In genomic region chr21:27823652-27824201, GRCh38 we compare ENCODE assay signal across 36 cellular contexts.
"Had no signal": no experiment of that assay in that cellular context is flagged by ENCODE, and none has a peak within 500 bp of the region (broad histone marks: within the 10 kb centered on the region; RNA-seq: fewer than 3 reads in every experiment).

No MANE protein-coding gene starts in this region.

- H3K4me1 Mint-ChIP-seq: activated B cell treated with CpG ODN at 0.5 μM for 24 hours; activated CD8-positive, alpha-beta memory T cell treated with anti-CD3 and anti-CD28 coated beads, Interleukin-2, amount 10 ng/mL, durations not matched to agents 7 days and 5 days; activated naive CD4-positive, alpha-beta T cell treated with anti-CD3 and anti-CD28 coated beads, Interleukin-2, amount 10 ng/mL, durations not matched to agents 7 days and 5 days; activated naive CD8-positive, alpha-beta T cell treated with anti-CD3 and anti-CD28 coated beads, Interleukin-2, amount 10 ng/mL, durations not matched to agents 7 days and 5 days; central memory CD8-positive, alpha-beta T cell; T-helper 17 cell had no signal

- H3K27me3 ChIP-seq: brain microvascular endothelial cell, esophagus muscularis mucosa, gastroesophageal sphincter, heart right ventricle had no signal

- H3K9me3 ChIP-seq: esophagus muscularis mucosa, gastroesophageal sphincter, heart right ventricle had no signal

- H3K36me3 ChIP-seq: brain microvascular endothelial cell, esophagus muscularis mucosa, gastroesophageal sphincter, heart right ventricle, WERI-Rb-1 had no signal

- H3K27ac Mint-ChIP-seq: activated B cell treated with CpG ODN at 0.5 μM for 24 hours; activated CD8-positive, alpha-beta memory T cell treated with anti-CD3 and anti-CD28 coated beads, Interleukin-2, amount 10 ng/mL, durations not matched to agents 7 days and 5 days; activated CD8-positive, alpha-beta T cell treated with anti-CD3 and anti-CD28 coated beads for 36 hours; activated naive CD4-positive, alpha-beta T cell treated with anti-CD3 and anti-CD28 coated beads, Interleukin-2, amount 10 ng/mL, durations not matched to agents 7 days and 5 days; activated naive CD4-positive, alpha-beta T cell treated with anti-CD3 and anti-CD28 coated beads, Interleukin-2, amount 50 U/mL, for 72 hours; activated naive CD8-positive, alpha-beta T cell treated with anti-CD3 and anti-CD28 coated beads, Interleukin-2, amount 10 ng/mL, durations not matched to agents 7 days and 5 days; effector memory CD8-positive, alpha-beta T cell; T-helper 17 cell; T-helper 2 cell treated with Interferon-gamma antibody and Interleukin-4, amounts not matched to agents 5 μg/mL and 100 μg/mL, for 36 hours had no signal

- H3K4me3 ChIP-seq: esophagus muscularis mucosa, gastroesophageal sphincter, heart right ventricle had no signal

- H3K36me3 Mint-ChIP-seq: activated CD8-positive, alpha-beta memory T cell treated with anti-CD3 and anti-CD28 coated beads, Interleukin-2, amount 10 ng/mL, durations not matched to agents 7 days and 5 days; activated naive CD4-positive, alpha-beta T cell treated with anti-CD3 and anti-CD28 coated beads, Interleukin-2, amount 10 ng/mL, durations not matched to agents 7 days and 5 days; activated naive CD4-positive, alpha-beta T cell treated with anti-CD3 and anti-CD28 coated beads, Interleukin-2, amount 50 U/mL, for 72 hours; activated naive CD8-positive, alpha-beta T cell treated with anti-CD3 and anti-CD28 coated beads, Interleukin-2, amount 10 ng/mL, durations not matched to agents 7 days and 5 days had no signal

- H3K27me3 Mint-ChIP-seq: activated B cell treated with CpG ODN at 0.5 μM for 24 hours; activated CD8-positive, alpha-beta memory T cell treated with anti-CD3 and anti-CD28 coated beads, Interleukin-2, amount 10 ng/mL, durations not matched to agents 7 days and 5 days; activated CD8-positive, alpha-beta T cell treated with anti-CD3 and anti-CD28 coated beads for 36 hours; activated naive CD4-positive, alpha-beta T cell treated with anti-CD3 and anti-CD28 coated beads, Interleukin-2, amount 10 ng/mL, durations not matched to agents 7 days and 5 days; activated naive CD8-positive, alpha-beta T cell treated with anti-CD3 and anti-CD28 coated beads, Interleukin-2, amount 10 ng/mL, durations not matched to agents 7 days and 5 days; central memory CD8-positive, alpha-beta T cell; effector memory CD8-positive, alpha-beta T cell; T-helper 17 cell had no signal

- H3K4me3 Mint-ChIP-seq: activated B cell treated with CpG ODN at 0.5 μM for 24 hours; activated CD8-positive, alpha-beta memory T cell treated with anti-CD3 and anti-CD28 coated beads, Interleukin-2, amount 10 ng/mL, durations not matched to agents 7 days and 5 days; activated CD8-positive, alpha-beta T cell treated with anti-CD3 and anti-CD28 coated beads for 36 hours; activated naive CD4-positive, alpha-beta T cell treated with anti-CD3 and anti-CD28 coated beads, Interleukin-2, amount 10 ng/mL, durations not matched to agents 7 days and 5 days; activated naive CD8-positive, alpha-beta T cell treated with anti-CD3 and anti-CD28 coated beads, Interleukin-2, amount 10 ng/mL, durations not matched to agents 7 days and 5 days; central memory CD8-positive, alpha-beta T cell; effector memory CD8-positive, alpha-beta T cell; T-helper 17 cell; T-helper 2 cell treated with Interferon-gamma antibody and Interleukin-4, amounts not matched to agents 5 μg/mL and 100 μg/mL, for 36 hours had no signal

- FAIRE-seq: astrocyte, bronchial epithelial cell, colon had no signal

- ATAC-seq: activated CD4-positive, CD25-positive, alpha-beta regulatory T cell treated with anti-CD3 and anti-CD28 coated beads, Interleukin-2, amount 50 U/mL, for 24 hours; activated CD8-positive, alpha-beta memory T cell treated with anti-CD3 and anti-CD28 coated beads, Interleukin-2, amount 10 ng/mL, durations not matched to agents 7 days and 5 days; activated CD8-positive, alpha-beta T cell treated with anti-CD3 and anti-CD28 coated beads for 36 hours; activated naive CD4-positive, alpha-beta T cell treated with anti-CD3 and anti-CD28 coated beads, Interleukin-2, amount 50 U/mL, for 72 hours; effector memory CD8-positive, alpha-beta T cell; gastroesophageal sphincter; heart right ventricle; T-helper 17 cell had no signal

- H3K27ac ChIP-seq: brain microvascular endothelial cell, esophagus muscularis mucosa, gastroesophageal sphincter, heart right ventricle, WERI-Rb-1 had no signal

- DNase-seq: activated B cell treated with CpG ODN at 0.5 μM for 24 hours; activated CD4-positive, alpha-beta T cell treated with anti-CD3 and anti-CD28 coated beads for 48 hours; activated CD4-positive, alpha-beta T cell treated with anti-CD3 and anti-CD28 coated beads, Interleukin-2, amount 50 U/mL, for 1 hour; activated CD4-positive, alpha-beta T cell treated with anti-CD3 and anti-CD28 coated beads, Interleukin-2, amount 50 U/mL, for 48 hours; activated CD8-positive, alpha-beta memory T cell treated with anti-CD3 and anti-CD28 coated beads, Interleukin-2, amount 10 ng/mL, durations not matched to agents 7 days and 5 days; activated CD8-positive, alpha-beta memory T cell treated with anti-CD3 and anti-CD28 coated beads, Interleukin-2, amount 50 U/mL, for 4 hours; activated CD8-positive, alpha-beta T cell treated with anti-CD3 and anti-CD28 coated beads for 36 hours; activated gamma-delta T cell; activated naive CD4-positive, alpha-beta T cell; activated naive CD4-positive, alpha-beta T cell treated with anti-CD3 and anti-CD28 coated beads, Interleukin-2, amount 10 ng/mL, durations not matched to agents 7 days and 5 days; activated naive CD8-positive, alpha-beta T cell treated with anti-CD3 and anti-CD28 coated beads, Interleukin-2, amount 10 ng/mL, durations not matched to agents 7 days and 5 days; activated T-cell treated with anti-CD3 and anti-CD28 coated beads, Interleukin-2, amount 50 U/mL, for 1 hour; activated T-cell treated with anti-CD3 and anti-CD28 coated beads, Interleukin-2, amount 50 U/mL, for 48 hours; amniotic stem cell; anterior cingulate cortex; brain microvascular endothelial cell; cortex of kidney; dermis blood vessel endothelial cell; effector CD4-positive, alpha-beta T cell; effector memory CD8-positive, alpha-beta T cell; erythroblast; foreskin melanocyte; heart right ventricle; T-helper 1 cell; T-helper 17 cell; T1000; WERI-Rb-1 had no signal
